ENCODE assay signal across 21 cellular contexts in genomic region chr10:89092981-89093380, GRCh38.
"Had no signal": no experiment of that assay in that cellular context is flagged by ENCODE, and none has a peak within 500 bp of the region (broad histone marks: within the 10 kb centered on the region; RNA-seq: fewer than 3 reads in every experiment).

No MANE protein-coding gene starts in this region.

- H3K27me3 ChIP-seq: left lung, neutrophil, sigmoid colon, testis, upper lobe of left lung had no signal

- H3K36me3 ChIP-seq: left lung, neutrophil, sigmoid colon, upper lobe of left lung had no signal

- H3K27ac ChIP-seq: coronary artery, epithelial cell of prostate, left lung, neutrophil, sigmoid colon, testis, upper lobe of left lung had no signal

- ATAC-seq: activated naive CD4-positive, alpha-beta T cell treated with anti-CD3 and anti-CD28 coated beads, Interleukin-2, amount 50 U/mL, for 72 hours; left lung; natural killer cell treated with Interleukin-12 subunit alpha and Interleukin-12 subunit beta and Interleukin-15 and Interleukin-18, amount 100 ng/mL, for 72 hours had no signal

- H3K4me3 ChIP-seq: coronary artery, left lung, sigmoid colon, smooth muscle cell, testis, upper lobe of left lung had no signal

- FAIRE-seq: astrocyte had no signal

- H3K9me3 ChIP-seq: left lung, neutrophil, sigmoid colon, testis, upper lobe of left lung had no signal

- H3K4me2 ChIP-seq: smooth muscle cell had no signal

- DNase-seq: activated B cell treated with CpG ODN at 0.5 μM for 24 hours; activated CD4-positive, alpha-beta T cell treated with anti-CD3 and anti-CD28 coated beads for 36 hours; activated CD4-positive, alpha-beta T cell treated with anti-CD3 and anti-CD28 coated beads, Interleukin-2, amount 50 U/mL, for 4 hours; activated CD8-positive, alpha-beta memory T cell treated with anti-CD3 and anti-CD28 coated beads for 24 hours; activated CD8-positive, alpha-beta memory T cell treated with anti-CD3 and anti-CD28 coated beads, Interleukin-2, amount 50 U/mL, for 4 hours; activated T-cell treated with anti-CD3 and anti-CD28 coated beads, Interleukin-2, amount 50 U/mL, for 24 hours; cerebellar nuclear complex; left lung; midbrain; sigmoid colon; stimulated activated CD4-positive, alpha-beta T cell treated with anti-CD3 and anti-CD28 coated beads, Interleukin-2, amount 100 ng/mL, for 48 hours; stimulated activated naive CD4-positive, alpha-beta T cell; testis; upper lobe of left lung had no signal
